In the genomic region with DNA sequence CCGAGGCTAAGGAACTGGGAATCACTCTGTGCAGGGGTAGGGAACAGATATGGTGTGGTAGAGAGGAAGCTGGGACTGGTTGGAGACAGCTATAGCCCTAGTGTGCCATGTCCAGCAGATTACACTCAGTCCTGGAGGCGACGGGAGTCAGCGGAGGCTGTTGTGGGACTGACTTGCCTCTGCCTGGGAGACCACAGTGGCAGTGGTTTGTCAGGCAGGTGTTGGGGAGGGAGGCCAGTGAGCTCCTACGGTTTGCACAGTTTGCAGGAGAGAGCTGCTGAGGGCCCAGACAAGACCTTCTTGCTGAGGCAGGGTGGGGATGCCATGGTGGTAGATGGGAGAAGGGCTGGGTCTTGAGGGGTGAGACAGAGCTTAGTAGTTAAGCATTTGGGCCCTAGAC, we compare ENCODE assay signal across 11 cellular contexts. TPM values are rescaled to one million over a fixed set of nuclear protein-coding genes. Genes with fewer than 3 reads are reported as not detected.
DNase-seq lines count a peak whose midpoint lies in the region; ATAC-seq, FAIRE-seq and TF ChIP-seq lines count a peak whose summit lies in the region.
"Had no signal": no experiment of that assay in that cellular context is flagged by ENCODE, and none has a peak within 500 bp of the region (broad histone marks: within the 10 kb centered on the region; RNA-seq: fewer than 3 reads in every experiment).

No MANE protein-coding gene starts in this region.

- TF ChIP-seq EP300 in HepG2 (IDR thresholded peaks at IDR 0.05; ENCODE audit: low read depth in 2 of 2, low read length in 2 of 2), result no peak
- no peak for TF ChIP-seq EP300 in HepG2 (CRISPR knock-in tag; IDR thresholded peaks at IDR 0.05; ENCODE audit: borderline replicate concordance)
- TF ChIP-seq EP300 in upper lobe of left lung (IDR thresholded peaks at IDR 0.05), result no peak

- no peak for TF ChIP-seq POLR2A in HepG2 (IDR thresholded peaks at IDR 0.05; ENCODE audit: insufficient read depth in 1 of 2, low read depth in 2 of 2, low read length in 2 of 2)
- no peak for TF ChIP-seq POLR2A in right lobe of liver (IDR thresholded peaks at IDR 0.05)
- TF ChIP-seq POLR2A in upper lobe of left lung (IDR thresholded peaks at IDR 0.05), result no peak

- TF ChIP-seq CTCF in HepG2 (CRISPR knock-in tag; IDR thresholded peaks at IDR 0.05) (no peak), right lobe of liver (IDR thresholded peaks at IDR 0.05) (no peak), ascending aorta (IDR thresholded peaks at IDR 0.05) (no peak), upper lobe of left lung (IDR thresholded peaks at IDR 0.05) (no peak), brain microvascular endothelial cell (IDR thresholded peaks at IDR 0.05; ENCODE audit: low read depth, low read length, missing control alignments) (no peak)

- H3K27ac Mint-ChIP-seq in natural killer cell treated with Interleukin-12 subunit alpha and Interleukin-12 subunit beta and Interleukin-15 and Interleukin-18, amount 100 ng/mL, for 72 hours, result peak overlapping the region; percentile 49 to 70

- no peak for FAIRE-seq in HepG2 (lab: Jason Lieb, UNC)
- FAIRE-seq: H54 had no signal

- DNase-seq in HepG2 (ENCODE audit: low spot score), result no peak
- DNase-seq in right lobe of liver, result no peak
- no peak for DNase-seq in ascending aorta (ENCODE audit: low spot score in 2 of 2)
- DNase-seq in natural killer cell treated with Interleukin-12 subunit alpha and Interleukin-12 subunit beta and Interleukin-15 and Interleukin-18, amount 100 ng/mL, for 72 hours (ENCODE audit: low spot score), result peak; percentile 54
- DNase-seq in upper lobe of left lung, result no peak
- DNase-seq in COR-L47 (lab: John Stamatoyannopoulos, UW), result no peak
- no peak for DNase-seq in brain microvascular endothelial cell
- DNase-seq in AML-193 (lab: John Stamatoyannopoulos, UW), result no peak
- DNase-seq: NCI-H345, SIG-M5 had no signal

- H3K4me3 Mint-ChIP-seq in natural killer cell treated with Interleukin-12 subunit alpha and Interleukin-12 subunit beta and Interleukin-15 and Interleukin-18, amount 100 ng/mL, for 72 hours, result peak overlapping the region; percentile 78

- no peaks in the 10 kb centered on the region for H3K27me3 Mint-ChIP-seq in natural killer cell treated with Interleukin-12 subunit alpha and Interleukin-12 subunit beta and Interleukin-15 and Interleukin-18, amount 100 ng/mL, for 72 hours

- H3K4me3 ChIP-seq in HepG2 (replicated peaks in 1 of 3; ENCODE audit: insufficient read depth in 1 of 3, low read depth in 2 of 3, low read length in 3 of 3) (no peak overlapping the region), right lobe of liver (no peak overlapping the region), ascending aorta (no peak overlapping the region), upper lobe of left lung (no peak overlapping the region), brain microvascular endothelial cell (ENCODE audit: low read depth, low read length) (no peak overlapping the region)

- 0 out of 2 replicates have a peak overlapping the region, but pooled peaks have one; percentile 96 for H3K9ac ChIP-seq in HepG2 (ENCODE audit: insufficient read depth, low read depth, low read length)

- no peaks in the 10 kb centered on the region for H3K36me3 Mint-ChIP-seq in natural killer cell treated with Interleukin-12 subunit alpha and Interleukin-12 subunit beta and Interleukin-15 and Interleukin-18, amount 100 ng/mL, for 72 hours

- in situ Hi-C loops in HepG2 (cut with HindIII; ENCODE audit: extremely low pct_ligation_motif_present, low pct_unique_long_range_greater_than_20kb), result no loop called here
- in situ Hi-C loops in brain microvascular endothelial cell (cut with HindIII; ENCODE audit: low pct_ligation_motif_present, low sequenced_read_pairs), result no loop called here

- no peaks in the 10 kb centered on the region for H3K9me3 ChIP-seq in HepG2 (ENCODE audit: low read length)
- H3K9me3 ChIP-seq in right lobe of liver, result no peaks in the 10 kb centered on the region
- H3K9me3 ChIP-seq in ascending aorta, result no peaks in the 10 kb centered on the region
- no peaks in the 10 kb centered on the region for H3K9me3 ChIP-seq in upper lobe of left lung

- H3K36me3 ChIP-seq in HepG2 (replicated peaks in 1 of 2; ENCODE audit: control insufficient read depth in 1 of 2, insufficient read depth in 2 of 2, low read length in 2 of 2) (peaks cover 9 to 21% of the 10 kb centered on the region in 2 experiments), right lobe of liver (no peaks in the 10 kb centered on the region), ascending aorta (no peaks in the 10 kb centered on the region), upper lobe of left lung (no peaks in the 10 kb centered on the region), brain microvascular endothelial cell (replicated peaks) (no peaks in the 10 kb centered on the region)

- H3K27me3 ChIP-seq in HepG2 (ENCODE audit: control insufficient read depth in 1 of 2, insufficient read depth in 2 of 2, low read length in 2 of 2), result no peaks in the 10 kb centered on the region
- no peaks in the 10 kb centered on the region for H3K27me3 ChIP-seq in right lobe of liver
- no peaks in the 10 kb centered on the region for H3K27me3 ChIP-seq in ascending aorta
- no peaks in the 10 kb centered on the region for H3K27me3 ChIP-seq in upper lobe of left lung
- H3K27me3 ChIP-seq in brain microvascular endothelial cell (replicated peaks), result no peaks in the 10 kb centered on the region

- CTCF ChIA-PET in HepG2 (lab: Yijun Ruan, JAX; ENCODE audit: low intra/inter-chr PET ratio, low total read pairs), result no interaction called here

- H4K20me1 ChIP-seq in HepG2 (ENCODE audit: insufficient read depth, low read length), result peaks cover 21% of the 10 kb centered on the region

- TF ChIP-seq RAD21 in HepG2 (CRISPR knock-in tag; IDR thresholded peaks at IDR 0.05), result no peak

- peaks cover 98% of the 10 kb centered on the region for H3K79me2 ChIP-seq in HepG2 (ENCODE audit: insufficient read depth, low read length)

- intact Hi-C loops in HepG2 (cut with micrococcal nuclease; ENCODE audit: unreplicated experiment) (no loop called here), right lobe of liver (cut with DNase I) (no loop called here), ascending aorta (cut with DNase I) (no loop called here)

- no peak overlapping the region for H3K4me2 ChIP-seq in HepG2 (ENCODE audit: low read depth, low read length)

- POLR2A ChIA-PET in HepG2 (lab: Yijun Ruan, JAX), result interaction anchor here (1.7 kb wide), 1 partner anchor 199 kb away, joined by 6 read pairs; the partner anchor contains the start of gene LPIN3

- peaks cover 59% of the 10 kb centered on the region for H3K4me1 ChIP-seq in HepG2 (ENCODE audit: insufficient read depth, low read length)
- H3K4me1 ChIP-seq in right lobe of liver, result peaks cover 0 to 7% (median 0%) of the 10 kb centered on the region in 4 donors
- H3K4me1 ChIP-seq in ascending aorta, result peaks cover 11 to 58% of the 10 kb centered on the region in 2 donors
- peaks cover 79 to 92% (median 86%) of the 10 kb centered on the region in 4 donors for H3K4me1 ChIP-seq in upper lobe of left lung

- ATAC-seq in HepG2 (no peak), right lobe of liver (no peak), upper lobe of left lung (ENCODE audit: low FRiP score in 2 of 2) (no peak)
- no peak for ATAC-seq in natural killer cell treated with Interleukin-12 subunit alpha and Interleukin-12 subunit beta and Interleukin-15 and Interleukin-18, amount 100 ng/mL, for 72 hours

- 96% methylated on average over 5 of the region's 5 CpGs for WGBS in HepG2 (ENCODE audit: low lambda C conversion rate)
- WGBS in right lobe of liver (ENCODE audit: insufficient coverage, low coverage, low lambda C conversion rate, missing lambda C conversion rate), result 75% methylated on average over 1 of the region's 5 CpGs
- 58 to 77% methylated on average over 3 to 5 of the region's 5 CpGs for WGBS in upper lobe of left lung, 2 donors

- peaks cover 79 to 88% of the 10 kb centered on the region in 2 donors for H3K4me1 Mint-ChIP-seq in natural killer cell treated with Interleukin-12 subunit alpha and Interleukin-12 subunit beta and Interleukin-15 and Interleukin-18, amount 100 ng/mL, for 72 hours (ENCODE audit: low read depth in 2 of 2)

- H3K27ac ChIP-seq in HepG2 (ENCODE audit: extremely low read length, insufficient read depth, low read length) (peak overlapping the region; percentile 64), right lobe of liver (no peak overlapping the region), ascending aorta (peak overlapping the region; percentile 53 to 95), upper lobe of left lung (peak overlapping the region; percentile 78 to 98 (median 87)), brain microvascular endothelial cell (no peak overlapping the region)

- no peaks in the 10 kb centered on the region for H3K9me3 Mint-ChIP-seq in natural killer cell treated with Interleukin-12 subunit alpha and Interleukin-12 subunit beta and Interleukin-15 and Interleukin-18, amount 100 ng/mL, for 72 hours

- H2AFZ ChIP-seq in HepG2 (ENCODE audit: low read length), result no peak overlapping the region

- BruUV-seq in HepG2 (replicated peaks; lab: Mats Ljungman, UMichigan), result no TSS peak

RNA-seq across cellular contexts. Expression of gene PLCG1, which starts 4.9 kb away (rescaled TPM):
- total RNA-seq in HepG2 (2016; rRNA removed; fragmentation: Illumina TruSeq; extraction: Trizol), result 53.1 and 85.3 TPM in 2 replicates
- total RNA-seq in HepG2 (2016; cell fraction: cytosol; rRNA removed; fragmentation: Illumina TruSeq; extraction: Trizol; ENCODE audit: low read depth), result 8.3 and 10.2 TPM in 2 replicates
- total RNA-seq in HepG2 (2016; cell fraction: insoluble cytoplasmic fraction; rRNA removed; fragmentation: Illumina TruSeq; extraction: Trizol), result 43.2 and 85.3 TPM in 2 replicates
- total RNA-seq in HepG2 (2016; cell fraction: membrane; rRNA removed; fragmentation: Illumina TruSeq; extraction: Trizol), result 23.6 and 25.9 TPM in 2 replicates
- total RNA-seq in HepG2 (2016; cell fraction: nucleus; rRNA removed; fragmentation: Illumina TruSeq; extraction: Trizol), result 119 and 141 TPM in 2 replicates
- 158 and 207 TPM in 2 replicates for polyA plus RNA-seq in HepG2 (2011; rRNA removed)
- 50.7 and 54.7 TPM in 2 replicates for polyA plus RNA-seq in HepG2 (2011; cell fraction: cytosol; rRNA removed)
- polyA plus RNA-seq in HepG2 (2011; cell fraction: nucleus; rRNA removed), result 1,608 and 1,708 TPM in 2 replicates
- polyA plus RNA-seq in HepG2 (2012), result 152 and 164 TPM in 2 replicates
- polyA plus RNA-seq in HepG2 (2016; cell fraction: cytosol; fragmentation: Illumina TruSeq; extraction: Trizol; ENCODE audit: low read depth), result 3.6 and 4.0 TPM in 2 replicates
- polyA plus RNA-seq in HepG2 (2016; cell fraction: insoluble cytoplasmic fraction; fragmentation: Illumina TruSeq; extraction: Trizol; ENCODE audit: low read depth), result 54.2 and 61.1 TPM in 2 replicates
- 12.4 and 12.5 TPM in 2 replicates for polyA plus RNA-seq in HepG2 (2016; cell fraction: membrane; fragmentation: Illumina TruSeq; extraction: Trizol; ENCODE audit: low read depth)
- polyA plus RNA-seq in HepG2 (2016; cell fraction: nucleus; fragmentation: Illumina TruSeq; extraction: Trizol; ENCODE audit: insufficient read depth, low read depth), result 371 and 407 TPM in 2 replicates
- polyA minus RNA-seq in HepG2 (2011; rRNA and poly(A)+ RNA removed; ENCODE audit: low replicate concordance), result 74.2 and 219 TPM in 2 replicates
- 77.9 and 95.1 TPM in 2 replicates for polyA minus RNA-seq in HepG2 (2011; cell fraction: cytosol; rRNA and poly(A)+ RNA removed)
- polyA minus RNA-seq in HepG2 (2011; cell fraction: nucleus; rRNA and poly(A)+ RNA removed), result 286 and 292 TPM in 2 replicates
- 10 to 100 TPM in 5 of 6 experiments, 1 to 10 TPM in 1; 9.5 to 22.6 (median 16.6) TPM for total RNA-seq in right lobe of liver
- 168 TPM for total RNA-seq in ascending aorta
- 100 to 1,000 TPM in 1 of 2 donors, 10 to 100 TPM in 1; 54.6 to 114 TPM for total RNA-seq in natural killer cell treated with Interleukin-12 subunit alpha and Interleukin-12 subunit beta and Interleukin-15 and Interleukin-18, amount 100 ng/mL, for 72 hours
- 100 to 1,000 TPM in 3 of 6 donors, 10 to 100 TPM in 3; 69.8 to 383 (median 99.5) TPM for total RNA-seq in upper lobe of left lung

Comparison
In these comparisons a context has a peak if more than half of its experiments do, and no peak if none do; other contexts are left out.
1. H3K27ac ChIP-seq: peak in HepG2 (single experiment), ascending aorta (2 of 2) and upper lobe of left lung (4 of 4); none in right lobe of liver (0 of 3) and brain microvascular endothelial cell (single experiment).